In the genomic region with DNA sequence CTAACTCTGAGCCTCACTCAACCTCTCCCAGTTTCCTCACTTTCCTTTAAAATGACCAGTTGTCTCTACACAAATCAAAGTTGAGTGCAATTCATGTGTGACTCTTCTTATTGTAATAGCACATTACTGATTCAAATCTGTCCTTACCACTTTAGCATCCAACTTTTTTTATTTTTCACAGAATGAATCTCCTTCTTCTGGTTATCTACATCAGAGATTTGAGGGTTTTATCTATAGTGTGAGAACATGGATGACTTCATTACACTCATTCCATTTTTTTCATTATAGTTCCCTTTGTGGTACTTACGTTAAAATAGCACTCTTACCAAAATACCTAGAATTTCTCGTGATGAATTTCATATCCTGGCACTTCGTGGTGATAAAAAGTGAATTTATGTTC, we compare ENCODE assay signal across 19 cellular contexts. TPM values are rescaled to one million over a fixed set of nuclear protein-coding genes. Genes with fewer than 3 reads are reported as not detected.
DNase-seq lines count a peak whose midpoint lies in the region; ATAC-seq and TF ChIP-seq lines count a peak whose summit lies in the region.
"Had no signal": no experiment of that assay in that cellular context is flagged by ENCODE, and none has a peak within 500 bp of the region (broad histone marks: within the 10 kb centered on the region; RNA-seq: fewer than 3 reads in every experiment).

No MANE protein-coding gene starts in this region.

- no peaks in the 10 kb centered on the region for H3K36me3 Mint-ChIP-seq in activated CD8-positive, alpha-beta T cell treated with anti-CD3 and anti-CD28 coated beads for 36 hours (ENCODE audit: low read depth)
- peaks cover 12% of the 10 kb centered on the region for H3K36me3 Mint-ChIP-seq in activated CD8-positive, alpha-beta T cell treated with anti-CD3 and anti-CD28 coated beads, Interleukin-2, amount 10 ng/mL, durations not matched to agents 7 days and 5 days (ENCODE audit: low read depth)
- no peaks in the 10 kb centered on the region for H3K36me3 Mint-ChIP-seq in activated T-helper 17 cell treated with anti-CD3 and anti-CD28 coated beads, Interleukin-2, amount 50 U/mL, for 72 hours (ENCODE audit: low read depth)
- no peaks in the 10 kb centered on the region for H3K36me3 Mint-ChIP-seq in stimulated activated effector memory CD8-positive, alpha-beta T cell treated with anti-CD3 and anti-CD28 coated beads, Interleukin-12 subunit alpha, Interleukin-12 subunit beta, amount 100 ng/mL, for 72 hours

- CTCF ChIA-PET in activated CD8-positive, alpha-beta T cell treated with anti-CD3 and anti-CD28 coated beads for 36 hours (lab: Charles Lee), result no interaction called here
- CTCF ChIA-PET in activated CD8-positive, alpha-beta T cell treated with anti-CD3 and anti-CD28 coated beads, Interleukin-2, amount 10 ng/mL, durations not matched to agents 7 days and 5 days (lab: Charles Lee), result no interaction called here

- H3K27ac Mint-ChIP-seq in activated CD8-positive, alpha-beta T cell treated with anti-CD3 and anti-CD28 coated beads for 36 hours, result no peak overlapping the region
- H3K27ac Mint-ChIP-seq in activated CD8-positive, alpha-beta T cell treated with anti-CD3 and anti-CD28 coated beads, Interleukin-2, amount 10 ng/mL, durations not matched to agents 7 days and 5 days, result no peak overlapping the region
- H3K27ac Mint-ChIP-seq in stimulated activated naive CD8-positive, alpha-beta T cell treated with anti-CD3 and anti-CD28 coated beads, Interleukin-15, amount 100 ng/mL, for 72 hours, result no peak overlapping the region
- H3K27ac Mint-ChIP-seq in activated T-helper 17 cell treated with anti-CD3 and anti-CD28 coated beads, Interleukin-2, amount 50 U/mL, for 72 hours, result peak overlapping the region; percentile 61
- H3K27ac Mint-ChIP-seq in stimulated activated effector memory CD8-positive, alpha-beta T cell treated with anti-CD3 and anti-CD28 coated beads, Interleukin-12 subunit alpha, Interleukin-12 subunit beta, amount 100 ng/mL, for 72 hours, result no peak overlapping the region
- H3K27ac Mint-ChIP-seq: B cell; CD4-positive, alpha-beta T cell had no signal

- POLR2A ChIA-PET in activated CD8-positive, alpha-beta T cell treated with anti-CD3 and anti-CD28 coated beads for 36 hours (lab: Charles Lee), result interaction anchor here (0.9 kb wide), 1 partner anchor 12 kb away, joined by 3 read pairs; no protein-coding TSS in a partner anchor
- POLR2A ChIA-PET in activated CD8-positive, alpha-beta T cell treated with anti-CD3 and anti-CD28 coated beads, Interleukin-2, amount 10 ng/mL, durations not matched to agents 7 days and 5 days (lab: Charles Lee), result no interaction called here

- H3K4me3 Mint-ChIP-seq in activated CD8-positive, alpha-beta T cell treated with anti-CD3 and anti-CD28 coated beads for 36 hours, result no peak overlapping the region
- H3K4me3 Mint-ChIP-seq in activated CD8-positive, alpha-beta T cell treated with anti-CD3 and anti-CD28 coated beads, Interleukin-2, amount 10 ng/mL, durations not matched to agents 7 days and 5 days, result no peak overlapping the region
- H3K4me3 Mint-ChIP-seq in stimulated activated naive CD8-positive, alpha-beta T cell treated with anti-CD3 and anti-CD28 coated beads, Interleukin-15, amount 100 ng/mL, for 72 hours, result no peak overlapping the region
- peak overlapping the region; percentile 12 for H3K4me3 Mint-ChIP-seq in activated T-helper 17 cell treated with anti-CD3 and anti-CD28 coated beads, Interleukin-2, amount 50 U/mL, for 72 hours
- H3K4me3 Mint-ChIP-seq in stimulated activated effector memory CD8-positive, alpha-beta T cell treated with anti-CD3 and anti-CD28 coated beads, Interleukin-12 subunit alpha, Interleukin-12 subunit beta, amount 100 ng/mL, for 72 hours, result no peak overlapping the region
- H3K4me3 Mint-ChIP-seq: B cell; CD4-positive, alpha-beta T cell; H9 had no signal

- DNase-seq in activated CD8-positive, alpha-beta T cell treated with anti-CD3 and anti-CD28 coated beads for 36 hours, result no peak
- no peak for DNase-seq in activated CD8-positive, alpha-beta T cell treated with anti-CD3 and anti-CD28 coated beads, Interleukin-2, amount 10 ng/mL, durations not matched to agents 7 days and 5 days
- no peak for DNase-seq in stimulated activated naive CD8-positive, alpha-beta T cell treated with anti-CD3 and anti-CD28 coated beads, Interleukin-15, amount 100 ng/mL, for 72 hours
- no peak for DNase-seq in stimulated activated naive CD8-positive, alpha-beta T cell treated with anti-CD3 and anti-CD28 coated beads, Interleukin-15, Interleukin-2, amounts not matched to agents 100 U/mL and 50 U/mL, for 24 hours
- DNase-seq in stimulated activated effector memory CD8-positive, alpha-beta T cell treated with anti-CD3 and anti-CD28 coated beads, Interleukin-12 subunit alpha, Interleukin-12 subunit beta, amount 100 ng/mL, for 72 hours (ENCODE audit: low spot score in 2 of 2), result no peak
- DNase-seq in KG1 (lab: John Stamatoyannopoulos, UW) (no peak), omental fat pad (ENCODE audit: low spot score) (no peak)
- DNase-seq: Calu3; CD4-positive, alpha-beta T cell; GF-D8; H9; Karpas-422; NCI-H1048; NCI-H1436 treated with DMSO at 0.1 percent for 48 hours; NCI-H2029; NCI-H345; NCI-H524 treated with DMSO at 0.1 percent for 48 hours had no signal

- ATAC-seq in activated CD8-positive, alpha-beta T cell treated with anti-CD3 and anti-CD28 coated beads for 36 hours, result peak; percentile 61
- ATAC-seq in activated CD8-positive, alpha-beta T cell treated with anti-CD3 and anti-CD28 coated beads, Interleukin-2, amount 10 ng/mL, durations not matched to agents 7 days and 5 days, result no peak
- ATAC-seq in stimulated activated naive CD8-positive, alpha-beta T cell treated with anti-CD3 and anti-CD28 coated beads, Interleukin-15, amount 100 ng/mL, for 72 hours, result peak; percentile 33
- no peak for ATAC-seq in stimulated activated naive CD8-positive, alpha-beta T cell treated with anti-CD3 and anti-CD28 coated beads, Interleukin-15, Interleukin-2, amounts not matched to agents 100 U/mL and 50 U/mL, for 24 hours
- peak; percentile 84 for ATAC-seq in activated T-helper 17 cell treated with anti-CD3 and anti-CD28 coated beads, Interleukin-2, amount 50 U/mL, for 72 hours (replicated peaks)
- peak; percentile 92 for ATAC-seq in stimulated activated effector memory CD8-positive, alpha-beta T cell treated with anti-CD3 and anti-CD28 coated beads, Interleukin-12 subunit alpha, Interleukin-12 subunit beta, amount 100 ng/mL, for 72 hours
- no peak for ATAC-seq in omental fat pad (ENCODE audit: low FRiP score)

- intact Hi-C loops in activated CD8-positive, alpha-beta T cell treated with anti-CD3 and anti-CD28 coated beads for 36 hours (cut with micrococcal nuclease), result no loop called here

- H3K27me3 Mint-ChIP-seq in activated CD8-positive, alpha-beta T cell treated with anti-CD3 and anti-CD28 coated beads for 36 hours, result no peaks in the 10 kb centered on the region
- H3K27me3 Mint-ChIP-seq in activated CD8-positive, alpha-beta T cell treated with anti-CD3 and anti-CD28 coated beads, Interleukin-2, amount 10 ng/mL, durations not matched to agents 7 days and 5 days (ENCODE audit: low read depth), result no peaks in the 10 kb centered on the region
- no peaks in the 10 kb centered on the region for H3K27me3 Mint-ChIP-seq in stimulated activated naive CD8-positive, alpha-beta T cell treated with anti-CD3 and anti-CD28 coated beads, Interleukin-15, amount 100 ng/mL, for 72 hours
- no peaks in the 10 kb centered on the region for H3K27me3 Mint-ChIP-seq in activated T-helper 17 cell treated with anti-CD3 and anti-CD28 coated beads, Interleukin-2, amount 50 U/mL, for 72 hours
- H3K27me3 Mint-ChIP-seq: B cell; CD4-positive, alpha-beta T cell had no signal

- H3K9me3 Mint-ChIP-seq in activated CD8-positive, alpha-beta T cell treated with anti-CD3 and anti-CD28 coated beads for 36 hours, result no peaks in the 10 kb centered on the region
- H3K9me3 Mint-ChIP-seq in activated CD8-positive, alpha-beta T cell treated with anti-CD3 and anti-CD28 coated beads, Interleukin-2, amount 10 ng/mL, durations not matched to agents 7 days and 5 days (ENCODE audit: insufficient read depth), result peaks cover 7% of the 10 kb centered on the region
- H3K9me3 Mint-ChIP-seq in stimulated activated naive CD8-positive, alpha-beta T cell treated with anti-CD3 and anti-CD28 coated beads, Interleukin-15, amount 100 ng/mL, for 72 hours, result no peaks in the 10 kb centered on the region
- H3K9me3 Mint-ChIP-seq in activated T-helper 17 cell treated with anti-CD3 and anti-CD28 coated beads, Interleukin-2, amount 50 U/mL, for 72 hours, result no peaks in the 10 kb centered on the region
- no peaks in the 10 kb centered on the region for H3K9me3 Mint-ChIP-seq in stimulated activated effector memory CD8-positive, alpha-beta T cell treated with anti-CD3 and anti-CD28 coated beads, Interleukin-12 subunit alpha, Interleukin-12 subunit beta, amount 100 ng/mL, for 72 hours
- H3K9me3 Mint-ChIP-seq: H9 had no signal

- H3K4me1 Mint-ChIP-seq in activated CD8-positive, alpha-beta T cell treated with anti-CD3 and anti-CD28 coated beads for 36 hours (ENCODE audit: low read depth), result peaks cover 4% of the 10 kb centered on the region
- no peaks in the 10 kb centered on the region for H3K4me1 Mint-ChIP-seq in activated CD8-positive, alpha-beta T cell treated with anti-CD3 and anti-CD28 coated beads, Interleukin-2, amount 10 ng/mL, durations not matched to agents 7 days and 5 days (ENCODE audit: low read depth)
- no peaks in the 10 kb centered on the region for H3K4me1 Mint-ChIP-seq in stimulated activated naive CD8-positive, alpha-beta T cell treated with anti-CD3 and anti-CD28 coated beads, Interleukin-15, amount 100 ng/mL, for 72 hours
- H3K4me1 Mint-ChIP-seq in activated T-helper 17 cell treated with anti-CD3 and anti-CD28 coated beads, Interleukin-2, amount 50 U/mL, for 72 hours, result peaks cover 5% of the 10 kb centered on the region
- no peaks in the 10 kb centered on the region for H3K4me1 Mint-ChIP-seq in stimulated activated effector memory CD8-positive, alpha-beta T cell treated with anti-CD3 and anti-CD28 coated beads, Interleukin-12 subunit alpha, Interleukin-12 subunit beta, amount 100 ng/mL, for 72 hours
- H3K4me1 Mint-ChIP-seq: B cell had no signal

- TF ChIP-seq CTCF in activated CD8-positive, alpha-beta T cell treated with anti-CD3 and anti-CD28 coated beads for 36 hours (IDR thresholded peaks at IDR 0.05), result no peak
- no peak for TF ChIP-seq CTCF in omental fat pad (IDR thresholded peaks at IDR 0.05)

RNA-seq across cellular contexts. Expression of a gene that starts 43.3 kb away (rescaled TPM):
- 1 to 10 TPM; 1.1 to 1.4 TPM for total RNA-seq in activated CD8-positive, alpha-beta T cell treated with anti-CD3 and anti-CD28 coated beads for 36 hours
- total RNA-seq in activated CD8-positive, alpha-beta T cell treated with anti-CD3 and anti-CD28 coated beads, Interleukin-2, amount 10 ng/mL, durations not matched to agents 7 days and 5 days, result 1 to 10 TPM; 2.2 to 2.6 TPM
- total RNA-seq in activated T-helper 17 cell treated with anti-CD3 and anti-CD28 coated beads, Interleukin-2, amount 50 U/mL, for 72 hours, result 1 to 10 TPM; 5.6 to 6.1 TPM
- total RNA-seq in omental fat pad, result under 1 TPM in 3 of 4 donors, not detected in 1; 0.09 to 0.48 (median 0.38) TPM

Comparison
In these comparisons a context has a peak if more than half of its experiments do, and no peak if none do; other contexts are left out.
1. ATAC-seq: peak in activated CD8-positive, alpha-beta T cell treated with anti-CD3 and anti-CD28 coated beads for 36 hours (single experiment), stimulated activated naive CD8-positive, alpha-beta T cell treated with anti-CD3 and anti-CD28 coated beads, Interleukin-15, amount 100 ng/mL, for 72 hours (single experiment), activated T-helper 17 cell treated with anti-CD3 and anti-CD28 coated beads, Interleukin-2, amount 50 U/mL, for 72 hours (single experiment) and stimulated activated effector memory CD8-positive, alpha-beta T cell treated with anti-CD3 and anti-CD28 coated beads, Interleukin-12 subunit alpha, Interleukin-12 subunit beta, amount 100 ng/mL, for 72 hours (single experiment); none in activated CD8-positive, alpha-beta T cell treated with anti-CD3 and anti-CD28 coated beads, Interleukin-2, amount 10 ng/mL, durations not matched to agents 7 days and 5 days (single experiment), stimulated activated naive CD8-positive, alpha-beta T cell treated with anti-CD3 and anti-CD28 coated beads, Interleukin-15, Interleukin-2, amounts not matched to agents 100 U/mL and 50 U/mL, for 24 hours (single experiment) and omental fat pad (single experiment).